Comparison of ENCODE assay signal across 13 cellular contexts in genomic region chr15:60091150-60091549, GRCh38.
DNase-seq lines count a peak whose midpoint lies in the region; ATAC-seq, FAIRE-seq and TF ChIP-seq lines count a peak whose summit lies in the region.
"Had no signal": no experiment of that assay in that cellular context is flagged by ENCODE, and none has a peak within 500 bp of the region (broad histone marks: within the 10 kb centered on the region; RNA-seq: fewer than 3 reads in every experiment).

No MANE protein-coding gene starts in this region.

- no peaks in the 10 kb centered on the region for H3K4me1 Mint-ChIP-seq in activated T-helper 1 cell treated with anti-CD3 and anti-CD28 coated beads, Interleukin-12 subunit alpha, Interleukin-12 subunit beta, Interleukin-2, Interleukin-4 antibody, amounts not matched to agents 30 ng/mL and 10 ng/mL and 1 ng/mL, durations not matched to agents 14 hours and 24 hours and 36 hours (ENCODE audit: low read depth)
- peaks cover 4% of the 10 kb centered on the region for H3K4me1 Mint-ChIP-seq in T-helper 2 cell treated with Interferon-gamma antibody and Interleukin-4, amounts not matched to agents 5 μg/mL and 100 μg/mL, for 36 hours (ENCODE audit: low read depth)
- H3K4me1 Mint-ChIP-seq: activated naive CD4-positive, alpha-beta T cell treated with anti-CD3 and anti-CD28 coated beads, Interleukin-2, amount 10 ng/mL, durations not matched to agents 7 days and 5 days had no signal

- peaks cover 16% of the 10 kb centered on the region for H3K27me3 Mint-ChIP-seq in activated T-helper 1 cell treated with anti-CD3 and anti-CD28 coated beads, Interleukin-12 subunit alpha, Interleukin-12 subunit beta, Interleukin-2, Interleukin-4 antibody, amounts not matched to agents 30 ng/mL and 10 ng/mL and 1 ng/mL, durations not matched to agents 14 hours and 24 hours and 36 hours (ENCODE audit: insufficient read depth)
- peaks cover 2% of the 10 kb centered on the region for H3K27me3 Mint-ChIP-seq in T-helper 2 cell treated with Interferon-gamma antibody and Interleukin-4, amounts not matched to agents 5 μg/mL and 100 μg/mL, for 36 hours (ENCODE audit: low read depth)

- no peaks in the 10 kb centered on the region for H3K36me3 Mint-ChIP-seq in activated T-helper 1 cell treated with anti-CD3 and anti-CD28 coated beads, Interleukin-12 subunit alpha, Interleukin-12 subunit beta, Interleukin-2, Interleukin-4 antibody, amounts not matched to agents 30 ng/mL and 10 ng/mL and 1 ng/mL, durations not matched to agents 14 hours and 24 hours and 36 hours (ENCODE audit: low read depth)
- H3K36me3 Mint-ChIP-seq in T-helper 2 cell treated with Interferon-gamma antibody and Interleukin-4, amounts not matched to agents 5 μg/mL and 100 μg/mL, for 36 hours (ENCODE audit: low read depth), result no peaks in the 10 kb centered on the region
- H3K36me3 Mint-ChIP-seq: activated naive CD4-positive, alpha-beta T cell treated with anti-CD3 and anti-CD28 coated beads, Interleukin-2, amount 10 ng/mL, durations not matched to agents 7 days and 5 days had no signal

- H3K9me3 Mint-ChIP-seq in activated T-helper 1 cell treated with anti-CD3 and anti-CD28 coated beads, Interleukin-12 subunit alpha, Interleukin-12 subunit beta, Interleukin-2, Interleukin-4 antibody, amounts not matched to agents 30 ng/mL and 10 ng/mL and 1 ng/mL, durations not matched to agents 14 hours and 24 hours and 36 hours, result no peaks in the 10 kb centered on the region
- H3K9me3 Mint-ChIP-seq in T-helper 2 cell treated with Interferon-gamma antibody and Interleukin-4, amounts not matched to agents 5 μg/mL and 100 μg/mL, for 36 hours, result no peaks in the 10 kb centered on the region
- H3K9me3 Mint-ChIP-seq: activated naive CD4-positive, alpha-beta T cell treated with anti-CD3 and anti-CD28 coated beads, Interleukin-2, amount 10 ng/mL, durations not matched to agents 7 days and 5 days had no signal

- H3K27ac ChIP-seq in foreskin keratinocyte, result no peak overlapping the region

- no peaks in the 10 kb centered on the region for H3K27me3 ChIP-seq in foreskin keratinocyte

- intact Hi-C loops in activated T-helper 1 cell treated with anti-CD3 and anti-CD28 coated beads, Interleukin-12 subunit alpha, Interleukin-12 subunit beta, Interleukin-2, Interleukin-4 antibody, amounts not matched to agents 30 ng/mL and 10 ng/mL and 1 ng/mL, durations not matched to agents 14 hours and 24 hours and 36 hours (cut with micrococcal nuclease), result no loop called here

- peaks cover 9% of the 10 kb centered on the region for H3K4me1 ChIP-seq in foreskin keratinocyte

- TF ChIP-seq CTCF in foreskin keratinocyte (conservative IDR thresholded peaks at IDR 0.05) (no peak), retinal pigment epithelial cell (conservative IDR thresholded peaks at IDR 0.05; ENCODE audit: low read depth, low read length) (no peak)

- H3K27ac Mint-ChIP-seq in activated T-helper 1 cell treated with anti-CD3 and anti-CD28 coated beads, Interleukin-12 subunit alpha, Interleukin-12 subunit beta, Interleukin-2, Interleukin-4 antibody, amounts not matched to agents 30 ng/mL and 10 ng/mL and 1 ng/mL, durations not matched to agents 14 hours and 24 hours and 36 hours, result no peak overlapping the region
- no peak overlapping the region for H3K27ac Mint-ChIP-seq in T-helper 2 cell treated with Interferon-gamma antibody and Interleukin-4, amounts not matched to agents 5 μg/mL and 100 μg/mL, for 36 hours
- H3K27ac Mint-ChIP-seq: activated naive CD4-positive, alpha-beta T cell treated with anti-CD3 and anti-CD28 coated beads, Interleukin-2, amount 10 ng/mL, durations not matched to agents 7 days and 5 days had no signal

- DNase-seq in GM03348 (ENCODE audit: low spot score) (peak; percentile 73), T1000 (lab: John Stamatoyannopoulos, UW) (peak; percentile 60), foreskin keratinocyte (peak; percentile 93 to 97), retinal pigment epithelial cell (ENCODE audit: low read depth) (peak; percentile 63), RCC 7860 (ENCODE audit: low spot score) (no peak)
- no peak for DNase-seq in activated T-helper 1 cell treated with anti-CD3 and anti-CD28 coated beads, Interleukin-12 subunit alpha, Interleukin-12 subunit beta, Interleukin-2, Interleukin-4 antibody, amounts not matched to agents 30 ng/mL and 10 ng/mL and 1 ng/mL, durations not matched to agents 14 hours and 24 hours and 36 hours (ENCODE audit: low spot score)
- no peak for DNase-seq in T-helper 2 cell treated with Interferon-gamma antibody and Interleukin-4, amounts not matched to agents 5 μg/mL and 100 μg/mL, for 36 hours (ENCODE audit: low spot score)
- DNase-seq: activated CD4-positive, CD25-positive, alpha-beta regulatory T cell; activated naive CD4-positive, alpha-beta T cell treated with anti-CD3 and anti-CD28 coated beads, Interleukin-2, amount 10 ng/mL, durations not matched to agents 7 days and 5 days; NK-92 treated with Interleukin-12 subunit alpha and Interleukin-12 subunit beta, amount 100 ng/mL, for 24 hours; stimulated activated naive CD8-positive, alpha-beta T cell treated with anti-CD3 and anti-CD28 coated beads, Interleukin-15, Interleukin-2, amounts not matched to agents 100 U/mL and 50 U/mL, for 24 hours had no signal

- no peak overlapping the region for H3K4me3 ChIP-seq in retinal pigment epithelial cell (ENCODE audit: low read length)

- no peak for FAIRE-seq in RCC 7860 (lab: Jason Lieb, UNC)
- FAIRE-seq: endothelial cell of umbilical vein had no signal

- ATAC-seq in foreskin keratinocyte, result peak; percentile 97
- no peak for ATAC-seq in GM19467 (IDR thresholded peaks at IDR 0.05; ENCODE audit: unreplicated experiment)
- ATAC-seq: stimulated activated naive CD8-positive, alpha-beta T cell treated with anti-CD3 and anti-CD28 coated beads, Interleukin-15, Interleukin-2, amounts not matched to agents 100 U/mL and 50 U/mL, for 24 hours had no signal

- no peak overlapping the region for H3K4me3 Mint-ChIP-seq in activated T-helper 1 cell treated with anti-CD3 and anti-CD28 coated beads, Interleukin-12 subunit alpha, Interleukin-12 subunit beta, Interleukin-2, Interleukin-4 antibody, amounts not matched to agents 30 ng/mL and 10 ng/mL and 1 ng/mL, durations not matched to agents 14 hours and 24 hours and 36 hours
- H3K4me3 Mint-ChIP-seq in T-helper 2 cell treated with Interferon-gamma antibody and Interleukin-4, amounts not matched to agents 5 μg/mL and 100 μg/mL, for 36 hours, result no peak overlapping the region
- H3K4me3 Mint-ChIP-seq: activated naive CD4-positive, alpha-beta T cell treated with anti-CD3 and anti-CD28 coated beads, Interleukin-2, amount 10 ng/mL, durations not matched to agents 7 days and 5 days had no signal

Comparison
In these comparisons a context has a peak if more than half of its experiments do, and no peak if none do; other contexts are left out.
1. DNase-seq: peak in GM03348 (single experiment), T1000 (single experiment), foreskin keratinocyte (2 of 2) and retinal pigment epithelial cell (single experiment); none in RCC 7860 (single experiment), activated T-helper 1 cell treated with anti-CD3 and anti-CD28 coated beads, Interleukin-12 subunit alpha, Interleukin-12 subunit beta, Interleukin-2, Interleukin-4 antibody, amounts not matched to agents 30 ng/mL and 10 ng/mL and 1 ng/mL, durations not matched to agents 14 hours and 24 hours and 36 hours (single experiment) and T-helper 2 cell treated with Interferon-gamma antibody and Interleukin-4, amounts not matched to agents 5 μg/mL and 100 μg/mL, for 36 hours (single experiment).